Comparison of ENCODE assay signal across 2 cellular contexts in genomic region chr19:10269333-10270179, GRCh38.
TF ChIP-seq lines count a peak whose summit lies in the region.

No MANE protein-coding gene starts in this region.

TF ChIP-seq in HEK293, 187 proteins besides CTCF, POLR2A, EP300 and RAD21 (continued from another document and continues in another):
- TF ChIP-seq, protein P1, sequence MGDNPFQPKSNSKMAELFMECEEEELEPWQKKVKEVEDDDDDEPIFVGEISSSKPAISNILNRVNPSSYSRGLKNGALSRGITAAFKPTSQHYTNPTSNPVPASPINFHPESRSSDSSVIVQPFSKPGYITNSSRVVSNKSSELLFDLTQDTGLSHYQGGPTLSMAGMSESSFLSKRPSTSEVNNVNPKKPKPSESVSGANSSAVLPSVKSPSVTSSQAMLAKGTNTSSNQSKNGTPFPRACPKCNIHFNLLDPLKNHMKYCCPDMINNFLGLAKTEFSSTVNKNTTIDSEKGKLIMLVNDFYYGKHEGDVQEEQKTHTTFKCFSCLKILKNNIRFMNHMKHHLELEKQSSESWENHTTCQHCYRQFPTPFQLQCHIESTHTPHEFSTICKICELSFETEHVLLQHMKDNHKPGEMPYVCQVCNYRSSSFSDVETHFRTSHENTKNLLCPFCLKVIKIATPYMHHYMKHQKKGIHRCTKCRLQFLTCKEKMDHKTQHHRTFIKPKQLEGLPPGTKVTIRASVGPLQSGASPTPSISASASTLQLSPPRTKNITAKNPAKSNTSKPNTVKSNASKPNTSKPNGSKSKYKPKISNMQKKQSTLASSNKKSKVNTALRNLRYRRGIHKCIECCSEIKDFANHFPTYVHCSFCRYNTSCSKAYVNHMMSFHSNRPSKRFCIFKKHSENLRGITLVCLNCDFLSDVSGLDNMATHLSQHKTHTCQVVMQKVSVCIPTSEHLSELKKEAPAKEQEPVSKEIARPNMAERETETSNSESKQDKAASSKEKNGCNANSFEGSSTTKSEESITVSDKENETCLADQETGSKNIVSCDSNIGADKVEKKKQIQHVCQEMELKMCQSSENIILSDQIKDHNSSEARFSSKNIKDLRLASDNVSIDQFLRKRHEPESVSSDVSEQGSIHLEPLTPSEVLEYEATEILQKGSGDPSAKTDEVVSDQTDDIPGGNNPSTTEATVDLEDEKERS (tag by site-specific recombination; IDR thresholded peaks at IDR 0.05) = no peak
- no peak for TF ChIP-seq ZNF354C (tag by site-specific recombination; IDR thresholded peaks at IDR 0.05; ENCODE audit: borderline replicate concordance, low read depth)
- 0 out of 2 replicates have a peak, but pooled peaks have one; percentile 23 for TF ChIP-seq ZNF629 (tag by site-specific recombination; IDR thresholded peaks at IDR 0.05)
- TF ChIP-seq ZFP37 (tag by site-specific recombination; IDR thresholded peaks at IDR 0.05) = no peak
- peak; percentile 62 for TF ChIP-seq ZNF398 (tag by site-specific recombination; IDR thresholded peaks at IDR 0.05)
- TF ChIP-seq, protein P2, sequence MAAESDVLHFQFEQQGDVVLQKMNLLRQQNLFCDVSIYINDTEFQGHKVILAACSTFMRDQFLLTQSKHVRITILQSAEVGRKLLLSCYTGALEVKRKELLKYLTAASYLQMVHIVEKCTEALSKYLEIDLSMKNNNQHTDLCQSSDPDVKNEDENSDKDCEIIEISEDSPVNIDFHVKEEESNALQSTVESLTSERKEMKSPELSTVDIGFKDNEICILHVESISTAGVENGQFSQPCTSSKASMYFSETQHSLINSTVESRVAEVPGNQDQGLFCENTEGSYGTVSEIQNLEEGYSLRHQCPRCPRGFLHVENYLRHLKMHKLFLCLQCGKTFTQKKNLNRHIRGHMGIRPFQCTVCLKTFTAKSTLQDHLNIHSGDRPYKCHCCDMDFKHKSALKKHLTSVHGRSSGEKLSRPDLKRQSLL (tag by site-specific recombination; IDR thresholded peaks at IDR 0.05) = peak; percentile 72; the same call in 1 of the 2 replicates
- TF ChIP-seq BCL11A (tag by site-specific recombination; IDR thresholded peaks at IDR 0.05; ENCODE audit: low read depth) = no peak
- TF ChIP-seq ZSCAN16 (tag by site-specific recombination; IDR thresholded peaks at IDR 0.05) = peak; percentile 52; the same call in 1 of the 2 replicates
- 0 out of 2 replicates have a peak, but pooled peaks have one; percentile 36 for TF ChIP-seq ZNF692 (tag by site-specific recombination; IDR thresholded peaks at IDR 0.05)
- peak; percentile 27; the same call in 1 of the 2 replicates for TF ChIP-seq YY1 (tag by site-specific recombination; IDR thresholded peaks at IDR 0.05)
- TF ChIP-seq ZNF24 (tag by site-specific recombination; IDR thresholded peaks at IDR 0.05) = 0 out of 2 replicates have a peak, but pooled peaks have one; percentile 48
- no peak for TF ChIP-seq ZNF18 (tag by site-specific recombination; IDR thresholded peaks at IDR 0.05)
- TF ChIP-seq, protein P3, sequence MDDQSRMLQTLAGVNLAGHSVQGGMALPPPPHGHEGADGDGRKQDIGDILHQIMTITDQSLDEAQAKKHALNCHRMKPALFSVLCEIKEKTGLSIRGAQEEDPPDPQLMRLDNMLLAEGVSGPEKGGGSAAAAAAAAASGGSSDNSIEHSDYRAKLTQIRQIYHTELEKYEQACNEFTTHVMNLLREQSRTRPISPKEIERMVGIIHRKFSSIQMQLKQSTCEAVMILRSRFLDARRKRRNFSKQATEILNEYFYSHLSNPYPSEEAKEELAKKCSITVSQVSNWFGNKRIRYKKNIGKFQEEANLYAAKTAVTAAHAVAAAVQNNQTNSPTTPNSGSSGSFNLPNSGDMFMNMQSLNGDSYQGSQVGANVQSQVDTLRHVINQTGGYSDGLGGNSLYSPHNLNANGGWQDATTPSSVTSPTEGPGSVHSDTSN (CRISPR knock-in tag; IDR thresholded peaks at IDR 0.05) = no peak

TF ChIP-seq in HepG2, 621 proteins besides CTCF, POLR2A, EP300 and RAD21 (continued from another document and continues in another):
- TF ChIP-seq, protein P4, sequence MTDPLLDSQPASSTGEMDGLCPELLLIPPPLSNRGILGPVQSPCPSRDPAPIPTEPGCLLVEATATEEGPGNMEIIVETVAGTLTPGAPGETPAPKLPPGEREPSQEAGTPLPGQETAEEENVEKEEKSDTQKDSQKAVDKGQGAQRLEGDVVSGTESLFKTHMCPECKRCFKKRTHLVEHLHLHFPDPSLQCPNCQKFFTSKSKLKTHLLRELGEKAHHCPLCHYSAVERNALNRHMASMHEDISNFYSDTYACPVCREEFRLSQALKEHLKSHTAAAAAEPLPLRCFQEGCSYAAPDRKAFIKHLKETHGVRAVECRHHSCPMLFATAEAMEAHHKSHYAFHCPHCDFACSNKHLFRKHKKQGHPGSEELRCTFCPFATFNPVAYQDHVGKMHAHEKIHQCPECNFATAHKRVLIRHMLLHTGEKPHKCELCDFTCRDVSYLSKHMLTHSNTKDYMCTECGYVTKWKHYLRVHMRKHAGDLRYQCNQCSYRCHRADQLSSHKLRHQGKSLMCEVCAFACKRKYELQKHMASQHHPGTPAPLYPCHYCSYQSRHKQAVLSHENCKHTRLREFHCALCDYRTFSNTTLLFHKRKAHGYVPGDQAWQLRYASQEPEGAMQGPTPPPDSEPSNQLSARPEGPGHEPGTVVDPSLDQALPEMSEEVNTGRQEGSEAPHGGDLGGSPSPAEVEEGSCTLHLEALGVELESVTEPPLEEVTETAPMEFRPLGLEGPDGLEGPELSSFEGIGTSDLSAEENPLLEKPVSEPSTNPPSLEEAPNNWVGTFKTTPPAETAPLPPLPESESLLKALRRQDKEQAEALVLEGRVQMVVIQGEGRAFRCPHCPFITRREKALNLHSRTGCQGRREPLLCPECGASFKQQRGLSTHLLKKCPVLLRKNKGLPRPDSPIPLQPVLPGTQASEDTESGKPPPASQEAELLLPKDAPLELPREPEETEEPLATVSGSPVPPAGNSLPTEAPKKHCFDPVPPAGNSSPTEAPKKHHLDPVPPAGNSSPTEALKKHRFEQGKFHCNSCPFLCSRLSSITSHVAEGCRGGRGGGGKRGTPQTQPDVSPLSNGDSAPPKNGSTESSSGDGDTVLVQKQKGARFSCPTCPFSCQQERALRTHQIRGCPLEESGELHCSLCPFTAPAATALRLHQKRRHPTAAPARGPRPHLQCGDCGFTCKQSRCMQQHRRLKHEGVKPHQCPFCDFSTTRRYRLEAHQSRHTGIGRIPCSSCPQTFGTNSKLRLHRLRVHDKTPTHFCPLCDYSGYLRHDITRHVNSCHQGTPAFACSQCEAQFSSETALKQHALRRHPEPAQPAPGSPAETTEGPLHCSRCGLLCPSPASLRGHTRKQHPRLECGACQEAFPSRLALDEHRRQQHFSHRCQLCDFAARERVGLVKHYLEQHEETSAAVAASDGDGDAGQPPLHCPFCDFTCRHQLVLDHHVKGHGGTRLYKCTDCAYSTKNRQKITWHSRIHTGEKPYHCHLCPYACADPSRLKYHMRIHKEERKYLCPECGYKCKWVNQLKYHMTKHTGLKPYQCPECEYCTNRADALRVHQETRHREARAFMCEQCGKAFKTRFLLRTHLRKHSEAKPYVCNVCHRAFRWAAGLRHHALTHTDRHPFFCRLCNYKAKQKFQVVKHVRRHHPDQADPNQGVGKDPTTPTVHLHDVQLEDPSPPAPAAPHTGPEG (CRISPR knock-in tag; IDR thresholded peaks at IDR 0.05) = peak; percentile 95
- peak; percentile 38 for TF ChIP-seq ARID4A (CRISPR knock-in tag; IDR thresholded peaks at IDR 0.05; ENCODE audit: borderline replicate concordance)
- peak; percentile 26; the same call in 1 of the 2 replicates for TF ChIP-seq ZFY (CRISPR knock-in tag; IDR thresholded peaks at IDR 0.05)
- TF ChIP-seq, protein P1 (CRISPR knock-in tag; IDR thresholded peaks at IDR 0.05) = no peak
- TF ChIP-seq ZMYM2 (CRISPR knock-in tag; IDR thresholded peaks at IDR 0.05) = peak; percentile 93
- peak; percentile 69; the same call in 1 of the 2 replicates for TF ChIP-seq MYC (CRISPR knock-in tag; IDR thresholded peaks at IDR 0.05; ENCODE audit: borderline replicate concordance)
- peak; percentile 54; the same call in 1 of the 2 replicates for TF ChIP-seq ZNF136 (CRISPR knock-in tag; IDR thresholded peaks at IDR 0.05; ENCODE audit: low read depth)
- TF ChIP-seq HMGXB4 (CRISPR knock-in tag; IDR thresholded peaks at IDR 0.05; ENCODE audit: borderline replicate concordance in 1 of 2, low read depth in 1 of 2) = peak; percentile 57 to 79; a peak in 2 of 4 replicates
- peak; percentile 65; the same call in 1 of the 2 replicates for TF ChIP-seq ZBTB7A (CRISPR knock-in tag; IDR thresholded peaks at IDR 0.05)
- 0 out of 2 replicates have a peak, but pooled peaks have one; percentile 44 for TF ChIP-seq ZFX (CRISPR knock-in tag; IDR thresholded peaks at IDR 0.05; ENCODE audit: low read depth)
- 0 out of 2 replicates have a peak, but pooled peaks have one; percentile 27 for TF ChIP-seq ZNF709 (CRISPR knock-in tag; IDR thresholded peaks at IDR 0.05)
- peak; percentile 35; the same call in 1 of the 2 replicates for TF ChIP-seq SMC3 (IDR thresholded peaks at IDR 0.05; ENCODE audit: low read length)
- TF ChIP-seq TFDP2 (CRISPR knock-in tag; IDR thresholded peaks at IDR 0.05) = 0 out of 2 replicates have a peak, but pooled peaks have one; percentile 45
- TF ChIP-seq ZKSCAN1 (IDR thresholded peaks at IDR 0.05; ENCODE audit: low read length) = peak; percentile 99
- TF ChIP-seq, protein P5, sequence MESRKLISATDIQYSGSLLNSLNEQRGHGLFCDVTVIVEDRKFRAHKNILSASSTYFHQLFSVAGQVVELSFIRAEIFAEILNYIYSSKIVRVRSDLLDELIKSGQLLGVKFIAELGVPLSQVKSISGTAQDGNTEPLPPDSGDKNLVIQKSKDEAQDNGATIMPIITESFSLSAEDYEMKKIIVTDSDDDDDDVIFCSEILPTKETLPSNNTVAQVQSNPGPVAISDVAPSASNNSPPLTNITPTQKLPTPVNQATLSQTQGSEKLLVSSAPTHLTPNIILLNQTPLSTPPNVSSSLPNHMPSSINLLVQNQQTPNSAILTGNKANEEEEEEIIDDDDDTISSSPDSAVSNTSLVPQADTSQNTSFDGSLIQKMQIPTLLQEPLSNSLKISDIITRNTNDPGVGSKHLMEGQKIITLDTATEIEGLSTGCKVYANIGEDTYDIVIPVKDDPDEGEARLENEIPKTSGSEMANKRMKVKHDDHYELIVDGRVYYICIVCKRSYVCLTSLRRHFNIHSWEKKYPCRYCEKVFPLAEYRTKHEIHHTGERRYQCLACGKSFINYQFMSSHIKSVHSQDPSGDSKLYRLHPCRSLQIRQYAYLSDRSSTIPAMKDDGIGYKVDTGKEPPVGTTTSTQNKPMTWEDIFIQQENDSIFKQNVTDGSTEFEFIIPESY (CRISPR knock-in tag; IDR thresholded peaks at IDR 0.05) = peak; percentile 35; the same call in 1 of the 2 replicates
